In the genomic region with DNA sequence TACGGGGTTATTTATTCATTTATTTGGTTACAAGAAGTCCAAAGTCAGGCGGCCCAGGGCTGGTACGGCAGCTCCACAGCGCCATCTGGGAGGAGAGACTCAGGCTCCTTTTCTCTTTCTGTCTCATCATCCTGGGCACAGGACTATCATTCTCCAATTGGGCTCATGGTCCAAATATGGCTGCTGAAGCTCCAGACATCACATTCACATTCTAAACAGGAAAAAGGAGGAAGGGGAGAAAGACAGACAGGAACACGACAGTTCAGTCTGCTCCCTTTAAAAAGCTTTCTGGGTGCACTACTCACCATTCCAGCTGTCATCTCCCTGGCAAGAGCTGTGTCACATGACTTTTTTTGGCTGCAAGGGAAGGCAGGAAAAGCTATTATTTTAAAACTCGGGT, we compare ENCODE assay signal across 3 cellular contexts.
TF ChIP-seq lines count a peak whose summit lies in the region.

No MANE protein-coding gene starts in this region.

TF ChIP-seq in Ishikawa, 13 proteins besides CTCF, POLR2A, EP300 and RAD21 (continued from another document):
- TF ChIP-seq, protein P1, sequence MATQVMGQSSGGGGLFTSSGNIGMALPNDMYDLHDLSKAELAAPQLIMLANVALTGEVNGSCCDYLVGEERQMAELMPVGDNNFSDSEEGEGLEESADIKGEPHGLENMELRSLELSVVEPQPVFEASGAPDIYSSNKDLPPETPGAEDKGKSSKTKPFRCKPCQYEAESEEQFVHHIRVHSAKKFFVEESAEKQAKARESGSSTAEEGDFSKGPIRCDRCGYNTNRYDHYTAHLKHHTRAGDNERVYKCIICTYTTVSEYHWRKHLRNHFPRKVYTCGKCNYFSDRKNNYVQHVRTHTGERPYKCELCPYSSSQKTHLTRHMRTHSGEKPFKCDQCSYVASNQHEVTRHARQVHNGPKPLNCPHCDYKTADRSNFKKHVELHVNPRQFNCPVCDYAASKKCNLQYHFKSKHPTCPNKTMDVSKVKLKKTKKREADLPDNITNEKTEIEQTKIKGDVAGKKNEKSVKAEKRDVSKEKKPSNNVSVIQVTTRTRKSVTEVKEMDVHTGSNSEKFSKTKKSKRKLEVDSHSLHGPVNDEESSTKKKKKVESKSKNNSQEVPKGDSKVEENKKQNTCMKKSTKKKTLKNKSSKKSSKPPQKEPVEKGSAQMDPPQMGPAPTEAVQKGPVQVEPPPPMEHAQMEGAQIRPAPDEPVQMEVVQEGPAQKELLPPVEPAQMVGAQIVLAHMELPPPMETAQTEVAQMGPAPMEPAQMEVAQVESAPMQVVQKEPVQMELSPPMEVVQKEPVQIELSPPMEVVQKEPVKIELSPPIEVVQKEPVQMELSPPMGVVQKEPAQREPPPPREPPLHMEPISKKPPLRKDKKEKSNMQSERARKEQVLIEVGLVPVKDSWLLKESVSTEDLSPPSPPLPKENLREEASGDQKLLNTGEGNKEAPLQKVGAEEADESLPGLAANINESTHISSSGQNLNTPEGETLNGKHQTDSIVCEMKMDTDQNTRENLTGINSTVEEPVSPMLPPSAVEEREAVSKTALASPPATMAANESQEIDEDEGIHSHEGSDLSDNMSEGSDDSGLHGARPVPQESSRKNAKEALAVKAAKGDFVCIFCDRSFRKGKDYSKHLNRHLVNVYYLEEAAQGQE (IDR thresholded peaks at IDR 0.05; ENCODE audit: low read depth), result no peak
- TF ChIP-seq CREB1 (IDR thresholded peaks at IDR 0.05; ENCODE audit: low read depth), result no peak
- TF ChIP-seq TEAD4 (IDR thresholded peaks at IDR 0.05), result no peak
- TF ChIP-seq EGR1 (IDR thresholded peaks at IDR 0.05), result no peak
- no peak for TF ChIP-seq FOXM1 (IDR thresholded peaks at IDR 0.05; ENCODE audit: borderline replicate concordance, low read depth)
- TF ChIP-seq, protein P2, sequence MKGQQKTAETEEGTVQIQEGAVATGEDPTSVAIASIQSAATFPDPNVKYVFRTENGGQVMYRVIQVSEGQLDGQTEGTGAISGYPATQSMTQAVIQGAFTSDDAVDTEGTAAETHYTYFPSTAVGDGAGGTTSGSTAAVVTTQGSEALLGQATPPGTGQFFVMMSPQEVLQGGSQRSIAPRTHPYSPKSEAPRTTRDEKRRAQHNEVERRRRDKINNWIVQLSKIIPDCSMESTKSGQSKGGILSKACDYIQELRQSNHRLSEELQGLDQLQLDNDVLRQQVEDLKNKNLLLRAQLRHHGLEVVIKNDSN (IDR thresholded peaks at IDR 0.05), result no peak

TF ChIP-seq in K562, 482 proteins besides CTCF, POLR2A, EP300 and RAD21 (continued from another document and continues in another):
- TF ChIP-seq, protein P3, sequence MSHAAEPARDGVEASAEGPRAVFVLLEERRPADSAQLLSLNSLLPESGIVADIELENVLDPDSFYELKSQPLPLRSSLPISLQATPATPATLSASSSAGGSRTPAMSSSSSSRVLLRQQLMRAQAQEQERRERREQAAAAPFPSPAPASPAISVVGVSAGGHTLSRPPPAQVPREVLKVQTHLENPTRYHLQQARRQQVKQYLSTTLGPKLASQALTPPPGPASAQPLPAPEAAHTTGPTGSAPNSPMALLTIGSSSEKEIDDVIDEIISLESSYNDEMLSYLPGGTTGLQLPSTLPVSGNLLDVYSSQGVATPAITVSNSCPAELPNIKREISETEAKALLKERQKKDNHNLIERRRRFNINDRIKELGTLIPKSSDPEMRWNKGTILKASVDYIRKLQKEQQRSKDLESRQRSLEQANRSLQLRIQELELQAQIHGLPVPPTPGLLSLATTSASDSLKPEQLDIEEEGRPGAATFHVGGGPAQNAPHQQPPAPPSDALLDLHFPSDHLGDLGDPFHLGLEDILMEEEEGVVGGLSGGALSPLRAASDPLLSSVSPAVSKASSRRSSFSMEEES (CRISPR knock-in tag; IDR thresholded peaks at IDR 0.05), result peak; percentile 54
- TF ChIP-seq ZBED1 (IDR thresholded peaks at IDR 0.05) (no peak), RBM25 (IDR thresholded peaks at IDR 0.05; ENCODE audit: low read depth, low read length, severe bottlenecking) (peak; percentile 69), ZNF133 (CRISPR knock-in tag; IDR thresholded peaks at IDR 0.05) (no peak), BMI1 (IDR thresholded peaks at IDR 0.05; ENCODE audit: low read length) (no peak), TOE1 (IDR thresholded peaks at IDR 0.05; ENCODE audit: borderline replicate concordance) (0 out of 2 replicates have a peak, but pooled peaks have one; percentile 31), TOE1 (CRISPR knock-in tag; IDR thresholded peaks at IDR 0.05; ENCODE audit: borderline replicate concordance, low read depth) (no peak), SPI1 (IDR thresholded peaks at IDR 0.05; ENCODE audit: borderline replicate concordance, low read depth, low read length) (no peak), RHOXF2B (CRISPR knock-in tag; conservative IDR thresholded peaks at IDR 0.05) (no peak)
- TF ChIP-seq, protein P4, sequence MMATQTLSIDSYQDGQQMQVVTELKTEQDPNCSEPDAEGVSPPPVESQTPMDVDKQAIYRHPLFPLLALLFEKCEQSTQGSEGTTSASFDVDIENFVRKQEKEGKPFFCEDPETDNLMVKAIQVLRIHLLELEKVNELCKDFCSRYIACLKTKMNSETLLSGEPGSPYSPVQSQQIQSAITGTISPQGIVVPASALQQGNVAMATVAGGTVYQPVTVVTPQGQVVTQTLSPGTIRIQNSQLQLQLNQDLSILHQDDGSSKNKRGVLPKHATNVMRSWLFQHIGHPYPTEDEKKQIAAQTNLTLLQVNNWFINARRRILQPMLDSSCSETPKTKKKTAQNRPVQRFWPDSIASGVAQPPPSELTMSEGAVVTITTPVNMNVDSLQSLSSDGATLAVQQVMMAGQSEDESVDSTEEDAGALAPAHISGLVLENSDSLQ (IDR thresholded peaks at IDR 0.05), result no peak
- TF ChIP-seq, protein P5, sequence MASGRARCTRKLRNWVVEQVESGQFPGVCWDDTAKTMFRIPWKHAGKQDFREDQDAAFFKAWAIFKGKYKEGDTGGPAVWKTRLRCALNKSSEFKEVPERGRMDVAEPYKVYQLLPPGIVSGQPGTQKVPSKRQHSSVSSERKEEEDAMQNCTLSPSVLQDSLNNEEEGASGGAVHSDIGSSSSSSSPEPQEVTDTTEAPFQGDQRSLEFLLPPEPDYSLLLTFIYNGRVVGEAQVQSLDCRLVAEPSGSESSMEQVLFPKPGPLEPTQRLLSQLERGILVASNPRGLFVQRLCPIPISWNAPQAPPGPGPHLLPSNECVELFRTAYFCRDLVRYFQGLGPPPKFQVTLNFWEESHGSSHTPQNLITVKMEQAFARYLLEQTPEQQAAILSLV (tag; IDR thresholded peaks at IDR 0.05), result no peak

TF ChIP-seq in liver, 16 proteins besides CTCF, POLR2A, EP300 and RAD21 (continued from another document):
- TF ChIP-seq, protein P1 (IDR thresholded peaks at IDR 0.05), result no peak
- TF ChIP-seq FOXA2 (IDR thresholded peaks at IDR 0.05) (no peak), FOXA1 (IDR thresholded peaks at IDR 0.05) (no peak), EGR1 (IDR thresholded peaks at IDR 0.05; ENCODE audit: low read depth in 2 of 2) (no peak), YY1 (IDR thresholded peaks at IDR 0.05) (no peak)
- TF ChIP-seq, protein P6, sequence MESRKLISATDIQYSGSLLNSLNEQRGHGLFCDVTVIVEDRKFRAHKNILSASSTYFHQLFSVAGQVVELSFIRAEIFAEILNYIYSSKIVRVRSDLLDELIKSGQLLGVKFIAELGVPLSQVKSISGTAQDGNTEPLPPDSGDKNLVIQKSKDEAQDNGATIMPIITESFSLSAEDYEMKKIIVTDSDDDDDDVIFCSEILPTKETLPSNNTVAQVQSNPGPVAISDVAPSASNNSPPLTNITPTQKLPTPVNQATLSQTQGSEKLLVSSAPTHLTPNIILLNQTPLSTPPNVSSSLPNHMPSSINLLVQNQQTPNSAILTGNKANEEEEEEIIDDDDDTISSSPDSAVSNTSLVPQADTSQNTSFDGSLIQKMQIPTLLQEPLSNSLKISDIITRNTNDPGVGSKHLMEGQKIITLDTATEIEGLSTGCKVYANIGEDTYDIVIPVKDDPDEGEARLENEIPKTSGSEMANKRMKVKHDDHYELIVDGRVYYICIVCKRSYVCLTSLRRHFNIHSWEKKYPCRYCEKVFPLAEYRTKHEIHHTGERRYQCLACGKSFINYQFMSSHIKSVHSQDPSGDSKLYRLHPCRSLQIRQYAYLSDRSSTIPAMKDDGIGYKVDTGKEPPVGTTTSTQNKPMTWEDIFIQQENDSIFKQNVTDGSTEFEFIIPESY (IDR thresholded peaks at IDR 0.05), result no peak
TF ChIP-seq in liver: peak in this region for 0.
